Comparison of ENCODE assay signal across 8 cellular contexts in genomic region chr1:94481473-94481933, GRCh38.
DNase-seq lines count a peak whose midpoint lies in the region; ATAC-seq and TF ChIP-seq lines count a peak whose summit lies in the region.

No MANE protein-coding gene starts in this region.

- no peaks in the 10 kb centered on the region for H4K20me1 ChIP-seq in DOHH2 (ENCODE audit: control insufficient read depth, insufficient read depth, low read depth, low read length)

- H3K79me2 ChIP-seq in DOHH2 (ENCODE audit: control insufficient read depth, low read length), result no peaks in the 10 kb centered on the region

- peak; percentile 96 for ATAC-seq in GM21381 (IDR thresholded peaks at IDR 0.05; ENCODE audit: unreplicated experiment)

- peaks cover 9% of the 10 kb centered on the region for H3K36me3 ChIP-seq in DOHH2 (ENCODE audit: control insufficient read depth, low read length)

- H3K27ac ChIP-seq in DOHH2 (ENCODE audit: low read depth, low read length), result no peak overlapping the region

- no peaks in the 10 kb centered on the region for H3K4me1 ChIP-seq in DOHH2 (ENCODE audit: control insufficient read depth, low read length)

- no peak overlapping the region for H3K4me2 ChIP-seq in DOHH2 (ENCODE audit: low read length)

- H3K4me3 ChIP-seq in DOHH2 (ENCODE audit: low read length), result no peak overlapping the region
- no peak overlapping the region for H3K4me3 ChIP-seq in fibroblast of villous mesenchyme (ENCODE audit: low read depth, low read length)

- 0 out of 2 replicates have a peak, but pooled peaks cover 7% of the 10 kb centered on the region for H3F3A ChIP-seq in DOHH2 (ENCODE audit: control insufficient read depth, insufficient read depth)

- TF ChIP-seq CTCF in DOHH2 (IDR thresholded peaks at IDR 0.05; ENCODE audit: low read depth, low read length, poor library complexity, severe bottlenecking) (peak; percentile 85), fibroblast of villous mesenchyme (IDR thresholded peaks at IDR 0.05; ENCODE audit: insufficient read depth, low read depth, low read length) (peak; percentile 90)

- DNase-seq in HPDE6-E6E7 (ENCODE audit: extremely low spot score) (peak; percentile 71), NOMO-1 (lab: John Stamatoyannopoulos, UW; ENCODE audit: unreplicated experiment in 2 of 2) (peak; percentile 37 to 52), fibroblast of villous mesenchyme (ENCODE audit: low read depth) (peak; percentile 77), non-pigmented ciliary epithelial cell (ENCODE audit: low read depth) (peak; percentile 27), OCI-M2 (lab: John Stamatoyannopoulos, UW; ENCODE audit: unreplicated experiment) (no peak)
- peak; percentile 23 for DNase-seq in activated T-cell treated with anti-CD3 and anti-CD28 coated beads, Interleukin-2, amount 50 U/mL, for 1 hour

- H3K27me3 ChIP-seq in DOHH2 (ENCODE audit: control insufficient read depth, low read length), result no peaks in the 10 kb centered on the region

- no peaks in the 10 kb centered on the region for H3K9me2 ChIP-seq in DOHH2 (replicated peaks; ENCODE audit: control insufficient read depth, low read length)

- H3K9me3 ChIP-seq in DOHH2 (ENCODE audit: control insufficient read depth, insufficient read depth, low read length), result no peaks in the 10 kb centered on the region
